13 cellular contexts compared by ENCODE assay signal in genomic region chr4:177315767-177316490, GRCh38. TPM values are rescaled to one million over a fixed set of nuclear protein-coding genes. Genes with fewer than 3 reads are reported as not detected.
DNase-seq lines count a peak whose midpoint lies in the region; ATAC-seq and TF ChIP-seq lines count a peak whose summit lies in the region.
"Had no signal": no experiment of that assay in that cellular context is flagged by ENCODE, and none has a peak within 500 bp of the region (broad histone marks: within the 10 kb centered on the region; RNA-seq: fewer than 3 reads in every experiment).

No MANE protein-coding gene starts in this region.

- peaks cover 67% of the 10 kb centered on the region for H3K4me1 Mint-ChIP-seq in activated T-cell treated with anti-CD3 and anti-CD28 coated beads, Interleukin-2, amount 50 U/mL, for 72 hours (ENCODE audit: low read depth)
- peaks cover 8% of the 10 kb centered on the region for H3K4me1 Mint-ChIP-seq in stimulated activated memory B cell treated with anti-CD40 and anti-IgM and Interleukin-4, amounts not matched to agents 10 μg/mL and 1 μg/mL and 100 μg/mL, for 72 hours

- ATAC-seq in activated T-cell treated with anti-CD3 and anti-CD28 coated beads, Interleukin-2, amount 50 U/mL, for 72 hours (replicated peaks in 1 of 2) = no peak
- ATAC-seq in HG02885 (IDR thresholded peaks at IDR 0.05; ENCODE audit: poor library complexity, unreplicated experiment) = peak; percentile 67
- ATAC-seq in stimulated activated memory B cell treated with anti-CD40 and anti-IgM and Interleukin-4, amounts not matched to agents 10 μg/mL and 1 μg/mL and 100 μg/mL, for 72 hours = no peak
- ATAC-seq: stimulated activated naive CD8-positive, alpha-beta T cell treated with anti-CD3 and anti-CD28 coated beads, Interleukin-15, amount 100 ng/mL, for 72 hours had no signal

- peak overlapping the region; percentile 56 for H3K4me3 ChIP-seq in adipocyte (ENCODE audit: low read length)
- H3K4me3 ChIP-seq: esophagus muscularis mucosa had no signal

- H3K9me3 ChIP-seq in adipocyte (ENCODE audit: control insufficient read depth, low read length) = no peaks in the 10 kb centered on the region
- H3K9me3 ChIP-seq: esophagus muscularis mucosa had no signal

- H3K4me1 ChIP-seq in adipocyte (ENCODE audit: control insufficient read depth, insufficient read depth, low read length) = peaks cover 8% of the 10 kb centered on the region
- H3K4me1 ChIP-seq: esophagus muscularis mucosa had no signal

- peaks cover 2 to 13% of the 10 kb centered on the region in 2 donors for H3K36me3 Mint-ChIP-seq in activated T-cell treated with anti-CD3 and anti-CD28 coated beads, Interleukin-2, amount 50 U/mL, for 72 hours (ENCODE audit: insufficient read depth in 2 of 2)
- H3K36me3 Mint-ChIP-seq in stimulated activated memory B cell treated with anti-CD40 and anti-IgM and Interleukin-4, amounts not matched to agents 10 μg/mL and 1 μg/mL and 100 μg/mL, for 72 hours = no peaks in the 10 kb centered on the region

- H3K9ac ChIP-seq in adipocyte (ENCODE audit: low read length) = no peak overlapping the region

- peak overlapping the region; percentile 44 for H3K27ac Mint-ChIP-seq in activated T-cell treated with anti-CD3 and anti-CD28 coated beads, Interleukin-2, amount 50 U/mL, for 72 hours
- H3K27ac Mint-ChIP-seq in stimulated activated memory B cell treated with anti-CD40 and anti-IgM and Interleukin-4, amounts not matched to agents 10 μg/mL and 1 μg/mL and 100 μg/mL, for 72 hours = peak overlapping the region; percentile 19

- peak overlapping the region in 1 of 2 donors; percentile 59 for H3K4me3 Mint-ChIP-seq in activated T-cell treated with anti-CD3 and anti-CD28 coated beads, Interleukin-2, amount 50 U/mL, for 72 hours
- no peak overlapping the region for H3K4me3 Mint-ChIP-seq in stimulated activated memory B cell treated with anti-CD40 and anti-IgM and Interleukin-4, amounts not matched to agents 10 μg/mL and 1 μg/mL and 100 μg/mL, for 72 hours
- H3K4me3 Mint-ChIP-seq: stimulated activated naive CD8-positive, alpha-beta T cell treated with anti-CD3 and anti-CD28 coated beads, Interleukin-15, amount 100 ng/mL, for 72 hours had no signal

- TF ChIP-seq POLR2A in erythroblast (IDR thresholded peaks at IDR 0.05; ENCODE audit: low read length) = no peak

- DNase-seq in activated T-cell treated with anti-CD3 and anti-CD28 coated beads, Interleukin-2, amount 50 U/mL, for 72 hours = no peak
- DNase-seq in activated T-cell treated with anti-CD3 and anti-CD28 coated beads, Interleukin-2, amount 50 U/mL, for 48 hours = no peak
- DNase-seq in adipocyte (ENCODE audit: low read depth) (peak; percentile 44), germinal center (ENCODE audit: low spot score) (no peak), SKM-1 treated with dmso at 0.1 percent for 144 hours (lab: John Stamatoyannopoulos, UW; ENCODE audit: unreplicated experiment) (no peak), erythroblast (lab: John Stamatoyannopoulos, UW) (no peak)
- DNase-seq: amygdala; KBM-7; mesendoderm; stimulated activated naive CD8-positive, alpha-beta T cell treated with anti-CD3 and anti-CD28 coated beads, Interleukin-15, amount 100 ng/mL, for 72 hours had no signal

- H3K9me3 Mint-ChIP-seq in activated T-cell treated with anti-CD3 and anti-CD28 coated beads, Interleukin-2, amount 50 U/mL, for 72 hours = peaks cover 0 to 2% of the 10 kb centered on the region in 2 donors
- H3K9me3 Mint-ChIP-seq in stimulated activated memory B cell treated with anti-CD40 and anti-IgM and Interleukin-4, amounts not matched to agents 10 μg/mL and 1 μg/mL and 100 μg/mL, for 72 hours = no peaks in the 10 kb centered on the region
- H3K9me3 Mint-ChIP-seq: stimulated activated naive CD8-positive, alpha-beta T cell treated with anti-CD3 and anti-CD28 coated beads, Interleukin-15, amount 100 ng/mL, for 72 hours had no signal

- H3K27me3 ChIP-seq in adipocyte (replicated peaks; ENCODE audit: control insufficient read depth, insufficient read depth, low read length) = no peaks in the 10 kb centered on the region
- H3K27me3 ChIP-seq: esophagus muscularis mucosa had no signal

- H3K27me3 Mint-ChIP-seq in activated T-cell treated with anti-CD3 and anti-CD28 coated beads, Interleukin-2, amount 50 U/mL, for 72 hours (ENCODE audit: low read depth) = no peaks in the 10 kb centered on the region
- no peaks in the 10 kb centered on the region for H3K27me3 Mint-ChIP-seq in stimulated activated memory B cell treated with anti-CD40 and anti-IgM and Interleukin-4, amounts not matched to agents 10 μg/mL and 1 μg/mL and 100 μg/mL, for 72 hours
- H3K27me3 Mint-ChIP-seq: stimulated activated naive CD8-positive, alpha-beta T cell treated with anti-CD3 and anti-CD28 coated beads, Interleukin-15, amount 100 ng/mL, for 72 hours had no signal

- H3K36me3 ChIP-seq in adipocyte (ENCODE audit: control insufficient read depth, insufficient read depth, low read length, severe bottlenecking) = no peaks in the 10 kb centered on the region
- H3K36me3 ChIP-seq: esophagus muscularis mucosa had no signal

RNA-seq across cellular contexts. Expression of gene NEIL3, which starts 6.3 kb away (rescaled TPM):
- total RNA-seq in activated T-cell treated with anti-CD3 and anti-CD28 coated beads, Interleukin-2, amount 50 U/mL, for 72 hours = 10 to 100 TPM; 26.4 to 29.2 TPM
